ENCODE assay signal across 1 cellular context in the genomic region with DNA sequence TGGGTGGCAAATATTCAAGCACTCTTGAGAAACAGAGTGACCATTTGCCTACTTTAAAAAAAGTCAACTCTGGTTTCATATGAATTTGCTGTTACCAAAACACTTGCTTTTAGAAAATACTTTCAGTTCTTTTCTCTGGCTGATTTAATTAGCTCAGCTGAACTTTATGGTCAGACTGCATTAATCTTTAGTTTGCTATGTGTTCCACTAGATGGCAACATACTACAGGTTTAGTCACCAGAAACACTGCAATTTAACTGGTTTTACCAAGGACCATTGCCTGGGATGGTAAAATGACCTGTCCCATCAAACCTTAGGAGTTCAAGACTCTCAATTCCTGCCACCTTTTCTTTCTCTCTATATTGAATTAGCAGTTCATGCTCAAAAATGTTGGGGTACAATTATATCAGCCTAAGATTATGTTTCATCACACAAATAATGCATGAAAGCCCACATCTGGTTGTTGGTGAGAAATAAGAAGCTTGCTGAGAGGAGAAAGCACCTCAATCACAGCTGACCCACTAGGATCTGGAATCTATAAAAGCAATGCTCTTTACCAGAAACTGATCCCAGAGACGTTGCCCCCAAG.
TF ChIP-seq lines count a peak whose summit lies in the region.

No MANE protein-coding gene starts in this region.

TF ChIP-seq in GM23338, 12 proteins besides CTCF, POLR2A, EP300 and RAD21:
- TF ChIP-seq, protein P1, sequence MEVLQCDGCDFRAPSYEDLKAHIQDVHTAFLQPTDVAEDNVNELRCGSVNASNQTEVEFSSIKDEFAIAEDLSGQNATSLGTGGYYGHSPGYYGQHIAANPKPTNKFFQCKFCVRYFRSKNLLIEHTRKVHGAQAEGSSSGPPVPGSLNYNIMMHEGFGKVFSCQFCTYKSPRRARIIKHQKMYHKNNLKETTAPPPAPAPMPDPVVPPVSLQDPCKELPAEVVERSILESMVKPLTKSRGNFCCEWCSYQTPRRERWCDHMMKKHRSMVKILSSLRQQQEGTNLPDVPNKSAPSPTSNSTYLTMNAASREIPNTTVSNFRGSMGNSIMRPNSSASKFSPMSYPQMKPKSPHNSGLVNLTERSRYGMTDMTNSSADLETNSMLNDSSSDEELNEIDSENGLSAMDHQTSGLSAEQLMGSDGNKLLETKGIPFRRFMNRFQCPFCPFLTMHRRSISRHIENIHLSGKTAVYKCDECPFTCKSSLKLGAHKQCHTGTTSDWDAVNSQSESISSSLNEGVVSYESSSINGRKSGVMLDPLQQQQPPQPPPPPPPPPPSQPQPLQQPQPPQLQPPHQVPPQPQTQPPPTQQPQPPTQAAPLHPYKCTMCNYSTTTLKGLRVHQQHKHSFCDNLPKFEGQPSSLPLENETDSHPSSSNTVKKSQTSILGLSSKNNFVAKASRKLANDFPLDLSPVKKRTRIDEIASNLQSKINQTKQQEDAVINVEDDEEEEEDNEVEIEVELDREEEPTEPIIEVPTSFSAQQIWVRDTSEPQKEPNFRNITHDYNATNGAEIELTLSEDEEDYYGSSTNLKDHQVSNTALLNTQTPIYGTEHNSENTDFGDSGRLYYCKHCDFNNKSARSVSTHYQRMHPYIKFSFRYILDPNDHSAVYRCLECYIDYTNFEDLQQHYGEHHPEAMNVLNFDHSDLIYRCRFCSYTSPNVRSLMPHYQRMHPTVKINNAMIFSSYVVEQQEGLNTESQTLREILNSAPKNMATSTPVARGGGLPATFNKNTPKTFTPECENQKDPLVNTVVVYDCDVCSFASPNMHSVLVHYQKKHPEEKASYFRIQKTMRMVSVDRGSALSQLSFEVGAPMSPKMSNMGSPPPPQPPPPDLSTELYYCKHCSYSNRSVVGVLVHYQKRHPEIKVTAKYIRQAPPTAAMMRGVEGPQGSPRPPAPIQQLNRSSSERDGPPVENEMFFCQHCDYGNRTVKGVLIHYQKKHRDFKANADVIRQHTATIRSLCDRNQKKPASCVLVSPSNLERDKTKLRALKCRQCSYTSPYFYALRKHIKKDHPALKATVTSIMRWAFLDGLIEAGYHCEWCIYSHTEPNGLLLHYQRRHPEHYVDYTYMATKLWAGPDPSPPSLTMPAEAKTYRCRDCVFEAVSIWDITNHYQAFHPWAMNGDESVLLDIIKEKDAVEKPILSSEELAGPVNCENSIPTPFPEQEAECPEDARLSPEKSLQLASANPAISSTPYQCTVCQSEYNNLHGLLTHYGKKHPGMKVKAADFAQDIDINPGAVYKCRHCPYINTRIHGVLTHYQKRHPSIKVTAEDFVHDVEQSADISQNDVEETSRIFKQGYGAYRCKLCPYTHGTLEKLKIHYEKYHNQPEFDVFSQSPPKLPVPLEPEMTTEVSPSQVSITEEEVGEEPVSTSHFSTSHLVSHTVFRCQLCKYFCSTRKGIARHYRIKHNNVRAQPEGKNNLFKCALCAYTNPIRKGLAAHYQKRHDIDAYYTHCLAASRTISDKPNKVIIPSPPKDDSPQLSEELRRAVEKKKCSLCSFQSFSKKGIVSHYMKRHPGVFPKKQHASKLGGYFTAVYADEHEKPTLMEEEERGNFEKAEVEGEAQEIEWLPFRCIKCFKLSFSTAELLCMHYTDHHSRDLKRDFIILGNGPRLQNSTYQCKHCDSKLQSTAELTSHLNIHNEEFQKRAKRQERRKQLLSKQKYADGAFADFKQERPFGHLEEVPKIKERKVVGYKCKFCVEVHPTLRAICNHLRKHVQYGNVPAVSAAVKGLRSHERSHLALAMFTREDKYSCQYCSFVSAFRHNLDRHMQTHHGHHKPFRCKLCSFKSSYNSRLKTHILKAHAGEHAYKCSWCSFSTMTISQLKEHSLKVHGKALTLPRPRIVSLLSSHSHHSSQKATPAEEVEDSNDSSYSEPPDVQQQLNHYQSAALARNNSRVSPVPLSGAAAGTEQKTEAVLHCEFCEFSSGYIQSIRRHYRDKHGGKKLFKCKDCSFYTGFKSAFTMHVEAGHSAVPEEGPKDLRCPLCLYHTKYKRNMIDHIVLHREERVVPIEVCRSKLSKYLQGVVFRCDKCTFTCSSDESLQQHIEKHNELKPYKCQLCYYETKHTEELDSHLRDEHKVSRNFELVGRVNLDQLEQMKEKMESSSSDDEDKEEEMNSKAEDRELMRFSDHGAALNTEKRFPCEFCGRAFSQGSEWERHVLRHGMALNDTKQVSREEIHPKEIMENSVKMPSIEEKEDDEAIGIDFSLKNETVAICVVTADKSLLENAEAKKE (CRISPR knock-in tag; IDR thresholded peaks at IDR 0.05), result no peak
- TF ChIP-seq CREB1 (CRISPR knock-in tag; IDR thresholded peaks at IDR 0.05; ENCODE audit: low read depth) (no peak), POLR2AphosphoS5 (IDR thresholded peaks at IDR 0.05; ENCODE audit: low read depth) (no peak), STAT1 (IDR thresholded peaks at IDR 0.05; ENCODE audit: unreplicated experiment) (no peak), ZNF114 (CRISPR knock-in tag; IDR thresholded peaks at IDR 0.05) (no peak), ZNF331 (CRISPR knock-in tag; IDR thresholded peaks at IDR 0.05; ENCODE audit: low read depth) (no peak), NANOG (IDR thresholded peaks at IDR 0.05; ENCODE audit: borderline replicate concordance) (no peak), REST (IDR thresholded peaks at IDR 0.05; ENCODE audit: unreplicated experiment) (no peak), JUNB (IDR thresholded peaks at IDR 0.05; ENCODE audit: unreplicated experiment) (no peak), EZH2phosphoT487 (IDR thresholded peaks at IDR 0.05; ENCODE audit: unreplicated experiment) (no peak), ETS1 (IDR thresholded peaks at IDR 0.05) (no peak), EZH2 (IDR thresholded peaks at IDR 0.05; ENCODE audit: low read depth, unreplicated experiment) (no peak)
TF ChIP-seq in GM23338: peak in this region for 0.
